Comparison of ENCODE assay signal across 23 cellular contexts in genomic region chr11:12205330-12205729, GRCh38.
DNase-seq lines count a peak whose midpoint lies in the region; ATAC-seq and TF ChIP-seq lines count a peak whose summit lies in the region.
"Had no signal": no experiment of that assay in that cellular context is flagged by ENCODE, and none has a peak within 500 bp of the region (broad histone marks: within the 10 kb centered on the region; RNA-seq: fewer than 3 reads in every experiment).

No MANE protein-coding gene starts in this region.

- peaks cover 13% of the 10 kb centered on the region for H3K36me3 ChIP-seq in CD4-positive, alpha-beta memory T cell (ENCODE audit: insufficient read depth, low read length)
- H3K36me3 ChIP-seq: BLaER1, pancreas had no signal

- intact Hi-C loops in dorsolateral prefrontal cortex (cut with DNase I): no loop called here
- intact Hi-C loops in CD4-positive, alpha-beta memory T cell (cut with micrococcal nuclease): no loop called here

- H3K4me1 Mint-ChIP-seq in activated T-helper 17 cell treated with anti-CD3 and anti-CD28 coated beads, Interleukin-2, amount 50 U/mL, for 72 hours: peaks cover 75% of the 10 kb centered on the region
- H3K4me1 Mint-ChIP-seq in CD4-positive, alpha-beta memory T cell: peaks cover 15 to 24% (median 22%) of the 10 kb centered on the region in 4 donors
- H3K4me1 Mint-ChIP-seq: GM23338 had no signal

- H3K27me3 ChIP-seq in AG04450 (ENCODE audit: control insufficient read depth, insufficient read depth, low read length) (no peaks in the 10 kb centered on the region), dorsolateral prefrontal cortex (no peaks in the 10 kb centered on the region)
- H3K27me3 ChIP-seq in CD4-positive, alpha-beta memory T cell (ENCODE audit: insufficient read depth, low read length): no peaks in the 10 kb centered on the region
- H3K27me3 ChIP-seq: BLaER1, pancreas, sigmoid colon, suprapubic skin had no signal

- POLR2A ChIA-PET in AG04450 (lab: Yijun Ruan, JAX): interaction anchor here (1.1 to 1.6 kb wide), 5 partner anchors 10 to 129 kb away, joined by 3 to 4 read pairs (median 4); no protein-coding TSS in a partner anchor
- POLR2A ChIA-PET in CD4-positive, alpha-beta memory T cell (lab: Charles Lee; ENCODE audit: partially characterized antibody): interaction anchor here (0.8 to 17.9 kb wide), 2 partner anchors 8 to 17 kb away, joined by 3 to 251 read pairs; no protein-coding TSS in a partner anchor

- CTCF ChIA-PET in AG04450 (lab: Charles Lee): no interaction called here
- CTCF ChIA-PET in CD4-positive, alpha-beta memory T cell (lab: Charles Lee; ENCODE audit: partially characterized antibody): interaction anchor here (1.6 kb wide), 1 partner anchor 20 kb away, joined by 7 read pairs; no protein-coding TSS in a partner anchor

- DNase-seq in AG04450 (ENCODE audit: low read depth, low spot score) (no peak), EL (peak; percentile 66), fibroblast of villous mesenchyme (ENCODE audit: low read depth) (peak; percentile 31), dorsolateral prefrontal cortex (no peak), NK-92 (lab: John Stamatoyannopoulos, UW; ENCODE audit: unreplicated experiment) (no peak)
- no peak for DNase-seq in CD4-positive, alpha-beta memory T cell
- DNase-seq: activated CD4-positive, alpha-beta T cell treated with anti-CD3 and anti-CD28 coated beads for 4 hours; activated effector memory CD4-positive, alpha-beta T cell treated with Interleukin-2 at 50 U/mL for 16 hours; dermis blood vessel endothelial cell; head of caudate nucleus; immature natural killer cell; lower lobe of right lung; NCI-H1092; NCI-H2081 treated with DMSO at 0.1 percent for 48 hours; NCI-H526; pancreas; sigmoid colon had no signal

- H3K9me3 Mint-ChIP-seq in activated T-helper 17 cell treated with anti-CD3 and anti-CD28 coated beads, Interleukin-2, amount 50 U/mL, for 72 hours: peaks cover 4% of the 10 kb centered on the region
- H3K9me3 Mint-ChIP-seq in CD4-positive, alpha-beta memory T cell: no peaks in the 10 kb centered on the region
- H3K9me3 Mint-ChIP-seq: GM23338, immature natural killer cell had no signal

- H3K36me3 Mint-ChIP-seq in activated T-helper 17 cell treated with anti-CD3 and anti-CD28 coated beads, Interleukin-2, amount 50 U/mL, for 72 hours (ENCODE audit: low read depth): peaks cover 98% of the 10 kb centered on the region
- H3K36me3 Mint-ChIP-seq in CD4-positive, alpha-beta memory T cell: peaks cover 53 to 61% of the 10 kb centered on the region in 2 donors
- H3K36me3 Mint-ChIP-seq: brain had no signal

- TF ChIP-seq CTCF in AG04450 (IDR thresholded peaks at IDR 0.05; ENCODE audit: low read depth, low read length) (no peak), fibroblast of villous mesenchyme (IDR thresholded peaks at IDR 0.05; ENCODE audit: insufficient read depth, low read depth, low read length) (no peak), dorsolateral prefrontal cortex (IDR thresholded peaks at IDR 0.05 in 54 of 56, conservative IDR thresholded peaks at IDR 0.05 in 2 of 56; ENCODE audit: low read depth in 1 of 56, partially characterized antibody in 56 of 56) (no peak)

- ATAC-seq in activated T-helper 17 cell treated with anti-CD3 and anti-CD28 coated beads, Interleukin-2, amount 50 U/mL, for 72 hours (replicated peaks): peak; percentile 53
- ATAC-seq: GM23338, K562, lower lobe of right lung, pancreas had no signal

- peaks cover 20% of the 10 kb centered on the region for H3K4me1 ChIP-seq in CD4-positive, alpha-beta memory T cell (ENCODE audit: insufficient read depth, low read length)

- H3K4me3 ChIP-seq in AG04450 (ENCODE audit: low read depth, low read length) (no peak overlapping the region), fibroblast of villous mesenchyme (ENCODE audit: low read depth, low read length) (no peak overlapping the region), dorsolateral prefrontal cortex (no peak overlapping the region)
- H3K4me3 ChIP-seq in CD4-positive, alpha-beta memory T cell (ENCODE audit: low read length in 2 of 2): no peak overlapping the region
- H3K4me3 ChIP-seq: BLaER1, GM23338, K562, lower lobe of right lung, pancreas, sigmoid colon, suprapubic skin had no signal

- peak overlapping the region; percentile 77 for H3K4me3 Mint-ChIP-seq in activated T-helper 17 cell treated with anti-CD3 and anti-CD28 coated beads, Interleukin-2, amount 50 U/mL, for 72 hours
- no peak overlapping the region for H3K4me3 Mint-ChIP-seq in CD4-positive, alpha-beta memory T cell
- H3K4me3 Mint-ChIP-seq: brain, GM23338, immature natural killer cell had no signal

- no peaks in the 10 kb centered on the region for H3K9me3 ChIP-seq in AG04450 (ENCODE audit: control insufficient read depth, insufficient read depth, low read length)
- no peaks in the 10 kb centered on the region for H3K9me3 ChIP-seq in CD4-positive, alpha-beta memory T cell (ENCODE audit: control insufficient read depth in 1 of 2, low read length in 2 of 2)
- H3K9me3 ChIP-seq: BLaER1, lower lobe of right lung, pancreas, sigmoid colon, suprapubic skin had no signal

- no peaks in the 10 kb centered on the region for H3K27me3 Mint-ChIP-seq in activated T-helper 17 cell treated with anti-CD3 and anti-CD28 coated beads, Interleukin-2, amount 50 U/mL, for 72 hours
- no peaks in the 10 kb centered on the region for H3K27me3 Mint-ChIP-seq in CD4-positive, alpha-beta memory T cell

- H3K27ac ChIP-seq in AG04450 (ENCODE audit: low read depth, low read length) (peak overlapping the region; percentile 97), dorsolateral prefrontal cortex (peak overlapping the region in 8 of 59 donors; percentile 2 to 77 (median 18))
- H3K27ac ChIP-seq in CD4-positive, alpha-beta memory T cell (ENCODE audit: low read depth, low read length): no peak overlapping the region
- H3K27ac ChIP-seq: BLaER1, lower lobe of right lung, pancreas, suprapubic skin had no signal

- peak overlapping the region; percentile 96 for H3K27ac Mint-ChIP-seq in activated T-helper 17 cell treated with anti-CD3 and anti-CD28 coated beads, Interleukin-2, amount 50 U/mL, for 72 hours
- H3K27ac Mint-ChIP-seq in CD4-positive, alpha-beta memory T cell: no peak overlapping the region
- H3K27ac Mint-ChIP-seq: brain, GM23338 had no signal

Comparison
In these comparisons a context has a peak if more than half of its experiments do, and no peak if none do; other contexts are left out.
1. DNase-seq: peak in EL (single experiment) and fibroblast of villous mesenchyme (single experiment); none in AG04450 (single experiment), dorsolateral prefrontal cortex (0 of 10), CD4-positive, alpha-beta memory T cell (0 of 5) and NK-92 (single experiment).